In the genomic region with DNA sequence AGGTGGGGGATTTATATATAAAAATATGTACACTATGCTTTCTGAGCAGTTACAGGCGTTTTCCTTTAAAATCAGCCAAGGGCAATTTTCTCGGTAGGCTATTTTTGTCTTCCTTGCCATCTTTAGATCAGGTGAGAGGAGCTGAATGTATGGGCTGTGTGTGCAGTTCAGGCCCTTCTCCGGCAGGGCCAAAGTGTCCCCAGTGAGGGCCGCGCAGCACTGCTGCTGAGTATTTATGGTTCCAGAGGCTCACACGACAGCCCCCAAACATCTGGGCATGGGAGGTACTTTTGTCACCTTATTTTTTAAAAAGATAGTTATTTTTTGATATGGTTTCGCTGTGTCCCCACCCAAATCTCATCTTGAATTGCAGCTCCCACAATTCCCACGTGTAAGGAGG, we compare ENCODE assay signal across 22 cellular contexts.
"Had no signal": no experiment of that assay in that cellular context is flagged by ENCODE, and none has a peak within 500 bp of the region (broad histone marks: within the 10 kb centered on the region; RNA-seq: fewer than 3 reads in every experiment).

No MANE protein-coding gene starts in this region.

- H3K27ac Mint-ChIP-seq: activated CD4-positive, alpha-beta memory T cell treated with anti-CD3 and anti-CD28 coated beads for 36 hours; activated CD4-positive, alpha-beta T cell treated with anti-CD3 and anti-CD28 coated beads, Interleukin-2, amount 10 ng/mL, durations not matched to agents 7 days and 5 days; activated naive CD4-positive, alpha-beta T cell treated with anti-CD3 and anti-CD28 coated beads for 36 hours; activated naive CD8-positive, alpha-beta T cell; brain; T-helper 17 cell had no signal

- FAIRE-seq: astrocyte, RCC 7860 had no signal

- H3K4me3 Mint-ChIP-seq: activated CD4-positive, alpha-beta memory T cell treated with anti-CD3 and anti-CD28 coated beads for 36 hours; activated CD4-positive, alpha-beta T cell treated with anti-CD3 and anti-CD28 coated beads, Interleukin-2, amount 10 ng/mL, durations not matched to agents 7 days and 5 days; activated naive CD4-positive, alpha-beta T cell treated with anti-CD3 and anti-CD28 coated beads for 36 hours; activated naive CD8-positive, alpha-beta T cell; activated T-cell treated with anti-CD3 and anti-CD28 coated beads, Interleukin-2, amount 50 U/mL, for 4 hours; brain; central memory CD8-positive, alpha-beta T cell; T-helper 17 cell had no signal

- H3K4me1 Mint-ChIP-seq: activated CD4-positive, alpha-beta T cell treated with anti-CD3 and anti-CD28 coated beads, Interleukin-2, amount 10 ng/mL, durations not matched to agents 7 days and 5 days had no signal

- H3K36me3 Mint-ChIP-seq: activated CD4-positive, alpha-beta memory T cell treated with anti-CD3 and anti-CD28 coated beads for 36 hours; activated naive CD8-positive, alpha-beta T cell had no signal

- DNase-seq: activated CD4-positive, alpha-beta memory T cell treated with anti-CD3 and anti-CD28 coated beads for 36 hours; activated CD4-positive, alpha-beta T cell treated with anti-CD3 and anti-CD28 coated beads, Interleukin-2, amount 10 ng/mL, durations not matched to agents 7 days and 5 days; activated CD4-positive, CD25-positive, alpha-beta regulatory T cell; activated CD8-positive, alpha-beta memory T cell treated with anti-CD3 and anti-CD28 coated beads for 24 hours; activated effector memory CD4-positive, alpha-beta T cell treated with anti-CD3 and anti-CD28 coated beads, Interleukin-2, amount 50 U/mL, for 16 hours; activated naive CD4-positive, alpha-beta T cell treated with anti-CD3 and anti-CD28 coated beads for 36 hours; activated T-cell treated with anti-CD3 and anti-CD28 coated beads, Interleukin-2, amount 50 U/mL, for 4 hours; Kasumi-1; NCI-H1105 treated with DMSO at 0.1 percent for 48 hours; NCI-H1436 treated with DMSO at 0.1 percent for 48 hours; NCI-H187; NCI-H2081; NCI-H510A treated with DMSO at 0.1 percent for 48 hours; PC-3; SHP77 treated with DMSO at 0.1 percent for 48 hours; T-helper 17 cell; T-helper 9 cell had no signal

- H3K9me3 Mint-ChIP-seq: activated CD4-positive, alpha-beta memory T cell treated with anti-CD3 and anti-CD28 coated beads for 36 hours; activated CD4-positive, alpha-beta T cell treated with anti-CD3 and anti-CD28 coated beads, Interleukin-2, amount 10 ng/mL, durations not matched to agents 7 days and 5 days; activated naive CD4-positive, alpha-beta T cell treated with anti-CD3 and anti-CD28 coated beads for 36 hours; activated T-cell treated with anti-CD3 and anti-CD28 coated beads, Interleukin-2, amount 50 U/mL, for 4 hours; brain; central memory CD8-positive, alpha-beta T cell had no signal

- H3K27me3 Mint-ChIP-seq: activated CD4-positive, alpha-beta T cell treated with anti-CD3 and anti-CD28 coated beads, Interleukin-2, amount 10 ng/mL, durations not matched to agents 7 days and 5 days; brain had no signal

- ATAC-seq: activated T-cell treated with anti-CD3 and anti-CD28 coated beads, Interleukin-2, amount 50 U/mL, for 4 hours; PC-3; T-helper 17 cell had no signal
